24 cellular contexts compared by ENCODE assay signal in the genomic region with DNA sequence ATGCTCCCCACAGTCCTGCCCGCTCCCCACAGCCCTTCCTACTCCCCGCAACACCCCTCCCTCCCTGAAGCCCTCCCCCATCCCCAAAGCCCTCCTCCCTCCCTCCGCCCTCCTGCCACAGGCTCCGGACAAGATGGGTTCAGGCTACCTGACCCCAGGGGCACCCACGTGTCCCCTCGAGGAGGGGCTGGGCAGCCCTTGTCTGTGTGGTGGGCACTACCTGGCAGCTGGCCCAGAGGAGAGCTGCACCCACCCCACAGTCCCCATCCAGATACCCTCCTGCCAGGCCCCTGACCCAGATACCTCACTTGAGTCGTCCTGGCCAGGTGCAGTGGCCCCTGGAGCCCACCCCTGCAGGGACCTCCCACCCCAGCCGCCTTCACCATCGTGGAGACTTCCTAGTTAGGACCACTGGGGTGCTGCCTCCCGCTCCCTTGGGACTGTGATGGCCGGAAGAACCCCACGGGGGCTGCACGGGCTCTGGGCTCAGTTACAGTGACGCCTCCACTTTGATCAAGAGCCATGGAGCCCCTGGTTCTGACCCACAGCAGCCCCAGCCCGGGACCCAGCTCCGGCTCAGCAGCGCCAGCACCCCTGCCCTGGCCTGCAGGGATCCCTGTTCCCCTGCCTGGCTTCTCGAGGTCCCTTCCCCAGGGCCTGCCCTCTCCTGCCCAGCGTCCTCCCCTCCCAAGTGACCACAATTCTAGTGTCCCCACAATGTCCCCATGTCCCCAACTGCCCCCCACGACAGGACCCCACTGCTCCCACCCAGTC. TPM values are rescaled to one million over a fixed set of nuclear protein-coding genes. Genes with fewer than 3 reads are reported as not detected.
DNase-seq lines count a peak whose midpoint lies in the region; ATAC-seq and TF ChIP-seq lines count a peak whose summit lies in the region.
"Had no signal": no experiment of that assay in that cellular context is flagged by ENCODE, and none has a peak within 500 bp of the region (broad histone marks: within the 10 kb centered on the region; RNA-seq: fewer than 3 reads in every experiment).

No MANE protein-coding gene starts in this region.

- H3K9me3 ChIP-seq in heart left ventricle: no peaks in the 10 kb centered on the region
- no peaks in the 10 kb centered on the region for H3K9me3 ChIP-seq in SJCRH30 (replicated peaks)
- H3K9me3 ChIP-seq: suprapubic skin had no signal

- no peaks in the 10 kb centered on the region for H3K36me3 Mint-ChIP-seq in glutamatergic neuron (ENCODE audit: unreplicated experiment)
- peaks cover 2 to 4% of the 10 kb centered on the region in 2 donors for H3K36me3 Mint-ChIP-seq in stimulated activated naive B cell treated with anti-CD40 and anti-IgM and Interleukin-4, amounts not matched to agents 10 μg/mL and 1 μg/mL and 100 μg/mL, for 72 hours
- H3K36me3 Mint-ChIP-seq: activated CD8-positive, alpha-beta memory T cell treated with anti-CD3 and anti-CD28 coated beads, Interleukin-2, amount 10 ng/mL, durations not matched to agents 7 days and 5 days had no signal

- H3K4me1 ChIP-seq in heart left ventricle: peaks cover 0 to 23% (median 1%) of the 10 kb centered on the region in 12 donors
- H3K4me1 ChIP-seq in SJCRH30: peaks cover 51% of the 10 kb centered on the region

- WGBS in heart left ventricle, 4 donors: 75 to 81% (median 80%) methylated on average over 16 to 20 of the region's 20 CpGs

- ATAC-seq in heart left ventricle: no peak
- ATAC-seq in Right ventricle myocardium superior (ENCODE audit: poor library complexity): no peak
- ATAC-seq in stimulated activated naive B cell treated with anti-CD40 and anti-IgM and Interleukin-4, amounts not matched to agents 10 μg/mL and 1 μg/mL and 100 μg/mL, for 72 hours (replicated peaks): no peak
- no peak for ATAC-seq in GM21737 (IDR thresholded peaks at IDR 0.05; ENCODE audit: unreplicated experiment)
- ATAC-seq: activated CD8-positive, alpha-beta memory T cell treated with anti-CD3 and anti-CD28 coated beads, Interleukin-2, amount 10 ng/mL, durations not matched to agents 7 days and 5 days had no signal

- H3K27ac ChIP-seq in heart left ventricle: peak overlapping the region in 9 of 12 donors; percentile 40 to 85 (median 77)
- H3K27ac ChIP-seq in SJCRH30: peak overlapping the region; percentile 99
- H3K27ac ChIP-seq: suprapubic skin had no signal

- DNase-seq in heart left ventricle: peak in 1 of 5 donors; percentile 60
- DNase-seq in Right ventricle myocardium superior: no peak
- peak; percentile 73 to 76 for DNase-seq in SJCRH30
- DNase-seq in glutamatergic neuron: peak; percentile 13
- no peak for DNase-seq in stimulated activated naive B cell treated with anti-CD40 and anti-IgM and Interleukin-4, amounts not matched to agents 10 μg/mL and 1 μg/mL and 100 μg/mL, for 72 hours
- no peak for DNase-seq in SK-N-DZ (ENCODE audit: low spot score)
- DNase-seq in AG20443 (ENCODE audit: low spot score): no peak
- DNase-seq: activated CD4-positive, alpha-beta T cell treated with anti-CD3 and anti-CD28 coated beads for 4 hours; activated CD8-positive, alpha-beta memory T cell treated with anti-CD3 and anti-CD28 coated beads, Interleukin-2, amount 10 ng/mL, durations not matched to agents 7 days and 5 days; DND-41; foreskin fibroblast; KBM-7; left colon; midbrain; NCI-H2171; stimulated activated CD4-positive, alpha-beta T cell treated with anti-CD3 and anti-CD28 coated beads, Interleukin-4, amount 100 ng/mL, for 4 hours; SW 1271 had no signal

- intact Hi-C loops in heart left ventricle (cut with DNase I) (no loop called here), Right ventricle myocardium superior (cut with DNase I) (no loop called here)

- H3K27me3 Mint-ChIP-seq in glutamatergic neuron (ENCODE audit: unreplicated experiment): peaks cover 6% of the 10 kb centered on the region
- H3K27me3 Mint-ChIP-seq in stimulated activated naive B cell treated with anti-CD40 and anti-IgM and Interleukin-4, amounts not matched to agents 10 μg/mL and 1 μg/mL and 100 μg/mL, for 72 hours: peaks cover 0 to 5% of the 10 kb centered on the region in 2 donors
- H3K27me3 Mint-ChIP-seq: activated CD8-positive, alpha-beta memory T cell treated with anti-CD3 and anti-CD28 coated beads, Interleukin-2, amount 10 ng/mL, durations not matched to agents 7 days and 5 days had no signal

- no peaks in the 10 kb centered on the region for H3K27me3 ChIP-seq in heart left ventricle
- no peaks in the 10 kb centered on the region for H3K27me3 ChIP-seq in SJCRH30
- H3K27me3 ChIP-seq: suprapubic skin had no signal

- H3K4me3 ChIP-seq in heart left ventricle (peak overlapping the region in 9 of 12 donors; percentile 43 to 57 (median 48)), SJCRH30 (peak overlapping the region; percentile 70)
- H3K4me3 ChIP-seq: suprapubic skin had no signal

- H3K36me3 ChIP-seq in heart left ventricle: no peaks in the 10 kb centered on the region
- peaks cover 16% of the 10 kb centered on the region for H3K36me3 ChIP-seq in SJCRH30
- H3K36me3 ChIP-seq: suprapubic skin had no signal

- no peak overlapping the region for H3K27ac Mint-ChIP-seq in glutamatergic neuron (ENCODE audit: unreplicated experiment)
- peak overlapping the region; percentile 62 for H3K27ac Mint-ChIP-seq in stimulated activated naive B cell treated with anti-CD40 and anti-IgM and Interleukin-4, amounts not matched to agents 10 μg/mL and 1 μg/mL and 100 μg/mL, for 72 hours
- H3K27ac Mint-ChIP-seq: activated CD8-positive, alpha-beta memory T cell treated with anti-CD3 and anti-CD28 coated beads, Interleukin-2, amount 10 ng/mL, durations not matched to agents 7 days and 5 days; activated T-helper 2 cell treated with anti-CD3 and anti-CD28 coated beads, Interferon-gamma antibody, Interleukin-2, Interleukin-4, amounts not matched to agents 10 μg/mL and 5 μg/mL and 100 μg/mL, durations not matched to agents 14 hours and 24 hours and 36 hours had no signal

- H3K4me3 Mint-ChIP-seq in glutamatergic neuron (ENCODE audit: unreplicated experiment): no peak overlapping the region
- no peak overlapping the region for H3K4me3 Mint-ChIP-seq in stimulated activated naive B cell treated with anti-CD40 and anti-IgM and Interleukin-4, amounts not matched to agents 10 μg/mL and 1 μg/mL and 100 μg/mL, for 72 hours
- H3K4me3 Mint-ChIP-seq: activated CD8-positive, alpha-beta memory T cell treated with anti-CD3 and anti-CD28 coated beads, Interleukin-2, amount 10 ng/mL, durations not matched to agents 7 days and 5 days had no signal

- no peak for TF ChIP-seq CTCF in heart left ventricle (IDR thresholded peaks at IDR 0.05)
- no peak for TF ChIP-seq CTCF in glutamatergic neuron (IDR thresholded peaks at IDR 0.05; ENCODE audit: partially characterized antibody, unreplicated experiment)

- no peaks in the 10 kb centered on the region for H3K9me3 Mint-ChIP-seq in glutamatergic neuron (ENCODE audit: unreplicated experiment)
- no peaks in the 10 kb centered on the region for H3K9me3 Mint-ChIP-seq in stimulated activated naive B cell treated with anti-CD40 and anti-IgM and Interleukin-4, amounts not matched to agents 10 μg/mL and 1 μg/mL and 100 μg/mL, for 72 hours
- H3K9me3 Mint-ChIP-seq: activated T-helper 2 cell treated with anti-CD3 and anti-CD28 coated beads, Interferon-gamma antibody, Interleukin-2, Interleukin-4, amounts not matched to agents 10 μg/mL and 5 μg/mL and 100 μg/mL, durations not matched to agents 14 hours and 24 hours and 36 hours had no signal

- H3K4me1 Mint-ChIP-seq in glutamatergic neuron (ENCODE audit: low read depth, unreplicated experiment): peaks cover 5% of the 10 kb centered on the region
- peaks cover 10 to 18% of the 10 kb centered on the region in 2 donors for H3K4me1 Mint-ChIP-seq in stimulated activated naive B cell treated with anti-CD40 and anti-IgM and Interleukin-4, amounts not matched to agents 10 μg/mL and 1 μg/mL and 100 μg/mL, for 72 hours
- H3K4me1 Mint-ChIP-seq: activated CD8-positive, alpha-beta memory T cell treated with anti-CD3 and anti-CD28 coated beads, Interleukin-2, amount 10 ng/mL, durations not matched to agents 7 days and 5 days had no signal

- no peak for TF ChIP-seq POLR2A in heart left ventricle (IDR thresholded peaks at IDR 0.05)

RNA-seq across cellular contexts. Expression of gene PERCC1, which starts 0.8 kb away (rescaled TPM):
- total RNA-seq in heart left ventricle (under 1 TPM in 4 of 9 donors, not detected in 5; 0.32 to 0.60 (median 0.41) TPM), Right ventricle myocardium superior (0.32 TPM), glutamatergic neuron (ENCODE audit: unreplicated experiment) (not detected)
- polyA plus RNA-seq in heart left ventricle: under 1 TPM in 1 of 2 donors, not detected in 1; 0.11 TPM
- 111 and 114 TPM in 2 replicates for total RNA-seq in SJCRH30 (2014; rRNA removed; shearing (Covaris generic))
- 2.0 and 5.6 TPM in 2 replicates for polyA plus RNA-seq in SK-N-DZ (2014; cell fraction: cytosol; rRNA removed)
- 1.2 and 3.3 TPM in 2 replicates for polyA plus RNA-seq in SK-N-DZ (2014; cell fraction: nucleus; rRNA removed)
- total RNA-seq: A673; activated T-helper 2 cell treated with anti-CD3 and anti-CD28 coated beads, Interferon-gamma antibody, Interleukin-2, Interleukin-4, amounts not matched to agents 10 μg/mL and 5 μg/mL and 100 μg/mL, durations not matched to agents 14 hours and 24 hours and 36 hours; cardiac septum; epithelial cell of proximal tubule; H4; left colon had no signal

RNA-seq across cellular contexts. Expression of gene UQCC4, which starts 11.1 kb away (rescaled TPM):
- total RNA-seq in heart left ventricle (10 to 100 TPM in 7 of 9 donors, 1 to 10 TPM in 2; 8.9 to 21.3 (median 11.9) TPM), Right ventricle myocardium superior (14.7 TPM), glutamatergic neuron (ENCODE audit: unreplicated experiment) (10.4 TPM)
- polyA plus RNA-seq in heart left ventricle: 10 to 100 TPM; 10.9 to 34.2 TPM
- total RNA-seq in SJCRH30 (2014; rRNA removed; shearing (Covaris generic)): 20.1 and 22.5 TPM in 2 replicates
- polyA plus RNA-seq in SK-N-DZ (2014; cell fraction: cytosol; rRNA removed): 31.5 and 51.8 TPM in 2 replicates
- polyA plus RNA-seq in SK-N-DZ (2014; cell fraction: nucleus; rRNA removed): 38.6 and 41.7 TPM in 2 replicates

RNA-seq across cellular contexts. Expression of gene CCDC154, which starts 12.7 kb away (rescaled TPM):
- total RNA-seq in heart left ventricle: 1 to 10 TPM in 2 of 9 donors, under 1 TPM in 5, not detected in 2; 0.31 to 1.5 (median 0.92) TPM
- under 1 TPM; 0.14 to 0.65 TPM for polyA plus RNA-seq in heart left ventricle
- total RNA-seq in Right ventricle myocardium superior: 0.81 TPM
- total RNA-seq in SJCRH30 (2014; rRNA removed; shearing (Covaris generic)): 0.33 and 0.71 TPM in 2 replicates
- 4.2 TPM for total RNA-seq in glutamatergic neuron (ENCODE audit: unreplicated experiment)
- 0.27 and 0.35 TPM in 2 replicates for polyA plus RNA-seq in SK-N-DZ (2014; cell fraction: cytosol; rRNA removed)
- polyA plus RNA-seq in SK-N-DZ (2014; cell fraction: nucleus; rRNA removed): 2.1 and 5.8 TPM in 2 replicates
- total RNA-seq: epithelial cell of proximal tubule, H4 had no signal

RNA-seq across cellular contexts. Expression of gene UNKL, which starts 17.2 kb away (rescaled TPM):
- 10 to 100 TPM in 4 of 9 donors, 1 to 10 TPM in 5; 4.3 to 18.3 (median 9.4) TPM for total RNA-seq in heart left ventricle
- polyA plus RNA-seq in heart left ventricle: 1 to 10 TPM; 6.2 to 6.3 TPM
- total RNA-seq in Right ventricle myocardium superior: 13.6 TPM
- 8.7 and 9.8 TPM in 2 replicates for total RNA-seq in SJCRH30 (2014; rRNA removed; shearing (Covaris generic))
- total RNA-seq in glutamatergic neuron (ENCODE audit: unreplicated experiment): 30.7 TPM
- 13.7 and 16.2 TPM in 2 replicates for polyA plus RNA-seq in SK-N-DZ (2014; cell fraction: cytosol; rRNA removed)
- polyA plus RNA-seq in SK-N-DZ (2014; cell fraction: nucleus; rRNA removed): 80.1 and 109 TPM in 2 replicates

RNA-seq across cellular contexts. Expression of gene CLCN7, which starts 43.1 kb away (rescaled TPM):
- 10 to 100 TPM; 30.3 to 70.8 (median 33.6) TPM for total RNA-seq in heart left ventricle
- polyA plus RNA-seq in heart left ventricle: 10 to 100 TPM; 32.7 to 41.5 TPM
- 45.0 TPM for total RNA-seq in Right ventricle myocardium superior
- 32.2 and 33.8 TPM in 2 replicates for total RNA-seq in SJCRH30 (2014; rRNA removed; shearing (Covaris generic))
- 118 TPM for total RNA-seq in glutamatergic neuron (ENCODE audit: unreplicated experiment)
- polyA plus RNA-seq in SK-N-DZ (2014; cell fraction: cytosol; rRNA removed): 47.2 and 67.5 TPM in 2 replicates
- 328 and 374 TPM in 2 replicates for polyA plus RNA-seq in SK-N-DZ (2014; cell fraction: nucleus; rRNA removed)

Comparison
In these comparisons a context has a peak if more than half of its experiments do, and no peak if none do; other contexts are left out.
1. DNase-seq: peak in SJCRH30 (2 of 2) and glutamatergic neuron (single experiment); none in Right ventricle myocardium superior (single experiment), stimulated activated naive B cell treated with anti-CD40 and anti-IgM and Interleukin-4, amounts not matched to agents 10 μg/mL and 1 μg/mL and 100 μg/mL, for 72 hours (single experiment), SK-N-DZ (single experiment) and AG20443 (single experiment).
2. RNA of gene PERCC1, which starts 0.8 kb away (total RNA-seq): 111 to 114 TPM in SJCRH30; 0.32 TPM in Right ventricle myocardium superior (single experiment), 0.32 to 0.60 TPM in heart left ventricle and not detected in glutamatergic neuron (single experiment); every median in the first group is over 10 times any median in the second.